ENCODE assay signal across 1 cellular context in genomic region chr1:67627906-67628305, GRCh38.
TF ChIP-seq lines count a peak whose summit lies in the region.

No MANE protein-coding gene starts in this region.

TF ChIP-seq in GM23338, 12 proteins besides CTCF, POLR2A, EP300 and RAD21 (continued from another document):
- TF ChIP-seq REST (IDR thresholded peaks at IDR 0.05; ENCODE audit: unreplicated experiment) (no peak), EZH2phosphoT487 (IDR thresholded peaks at IDR 0.05; ENCODE audit: unreplicated experiment) (no peak)
